8 cellular contexts compared by ENCODE assay signal in the genomic region with DNA sequence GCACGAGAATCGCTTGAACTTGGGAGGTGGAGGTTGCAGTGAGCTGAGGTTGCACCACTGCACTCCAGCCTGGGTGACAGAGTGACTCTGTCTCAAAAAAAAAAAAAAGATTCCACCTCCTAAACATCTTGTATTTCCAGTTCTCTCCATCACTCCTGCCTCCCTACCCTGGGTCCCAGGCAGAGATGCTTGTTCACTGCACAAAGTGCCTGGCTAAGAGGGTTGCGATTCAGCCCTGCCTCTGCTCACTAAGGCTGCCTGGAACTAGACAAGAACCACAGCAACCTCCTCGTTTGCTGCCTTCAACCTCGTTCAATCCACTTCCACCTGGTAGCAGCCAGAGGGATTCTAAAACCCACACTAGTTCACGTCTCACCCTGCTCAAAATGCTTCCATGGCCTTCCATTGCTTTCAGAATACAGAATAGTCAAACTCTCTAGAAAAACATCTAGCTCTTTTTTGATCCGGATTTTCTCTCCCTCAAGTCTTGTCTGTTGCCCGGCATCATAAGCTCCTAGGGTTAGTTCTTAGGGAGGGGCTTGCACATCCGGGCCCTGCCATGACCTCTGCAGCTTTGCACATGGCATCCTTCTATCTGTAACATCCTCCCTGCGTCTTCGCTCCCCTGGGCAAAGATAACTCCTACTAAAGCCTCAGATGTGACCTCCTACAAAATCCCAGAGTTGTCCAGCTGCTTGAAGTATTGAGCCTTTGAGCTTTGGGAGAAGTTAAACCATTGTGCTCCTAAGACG. TPM values are rescaled to one million over a fixed set of nuclear protein-coding genes. Genes with fewer than 3 reads are reported as not detected.
DNase-seq lines count a peak whose midpoint lies in the region; ATAC-seq lines count a peak whose summit lies in the region.

No MANE protein-coding gene starts in this region.

- DNase-seq in activated T-cell treated with anti-CD3 and anti-CD28 coated beads, Interleukin-2, amount 50 U/mL, for 72 hours = no peak
- DNase-seq in activated T-cell treated with anti-CD3 and anti-CD28 coated beads, Interleukin-2, amount 50 U/mL, for 48 hours = no peak
- DNase-seq in NCI-H82 treated with DMSO at 0.1 percent for 48 hours (lab: John Stamatoyannopoulos, UW; ENCODE audit: unreplicated experiment) (peak; percentile 74), NCI-H187 treated with DMSO at 0.1 percent for 48 hours (lab: John Stamatoyannopoulos, UW) (no peak), caudate nucleus (lab: John Stamatoyannopoulos, UW) (no peak)
- DNase-seq in stimulated activated effector memory CD8-positive, alpha-beta T cell treated with anti-CD3 and anti-CD28 coated beads, Interleukin-12 subunit alpha, Interleukin-12 subunit beta, amount 100 ng/mL, for 72 hours (ENCODE audit: low spot score in 2 of 2) = no peak

- peaks cover 47% of the 10 kb centered on the region for H3K4me1 Mint-ChIP-seq in activated T-cell treated with anti-CD3 and anti-CD28 coated beads, Interleukin-2, amount 50 U/mL, for 72 hours (ENCODE audit: low read depth)
- peaks cover 24% of the 10 kb centered on the region for H3K4me1 Mint-ChIP-seq in dendritic cell treated with granulocyte-macrophage colony-stimulating factor and Interleukin-4, amounts not matched to agents 40 ng/mL and 50 ng/mL, for 4 days (ENCODE audit: low read depth)
- peaks cover 29% of the 10 kb centered on the region for H3K4me1 Mint-ChIP-seq in stimulated activated effector memory CD8-positive, alpha-beta T cell treated with anti-CD3 and anti-CD28 coated beads, Interleukin-12 subunit alpha, Interleukin-12 subunit beta, amount 100 ng/mL, for 72 hours

- intact Hi-C loops in dendritic cell treated with granulocyte-macrophage colony-stimulating factor and Interleukin-4, amounts not matched to agents 40 ng/mL and 50 ng/mL, for 4 days (cut with micrococcal nuclease) = loop anchor here (5.0 kb wide), 1 partner anchor 455 kb away; the partner anchor contains the start of gene SEC61A1

- H3K27ac Mint-ChIP-seq in activated T-cell treated with anti-CD3 and anti-CD28 coated beads, Interleukin-2, amount 50 U/mL, for 72 hours = peak overlapping the region; percentile 68
- peak overlapping the region; percentile 84 for H3K27ac Mint-ChIP-seq in dendritic cell treated with granulocyte-macrophage colony-stimulating factor and Interleukin-4, amounts not matched to agents 40 ng/mL and 50 ng/mL, for 4 days
- peak overlapping the region; percentile 90 for H3K27ac Mint-ChIP-seq in stimulated activated effector memory CD8-positive, alpha-beta T cell treated with anti-CD3 and anti-CD28 coated beads, Interleukin-12 subunit alpha, Interleukin-12 subunit beta, amount 100 ng/mL, for 72 hours

- no peak for ATAC-seq in activated T-cell treated with anti-CD3 and anti-CD28 coated beads, Interleukin-2, amount 50 U/mL, for 72 hours (replicated peaks in 1 of 2)
- no peak for ATAC-seq in stimulated activated effector memory CD8-positive, alpha-beta T cell treated with anti-CD3 and anti-CD28 coated beads, Interleukin-12 subunit alpha, Interleukin-12 subunit beta, amount 100 ng/mL, for 72 hours
- no peak for ATAC-seq in HG03520 (IDR thresholded peaks at IDR 0.05; ENCODE audit: unreplicated experiment)

- H3K4me3 Mint-ChIP-seq in activated T-cell treated with anti-CD3 and anti-CD28 coated beads, Interleukin-2, amount 50 U/mL, for 72 hours = peak overlapping the region; percentile 87 to 92
- no peak overlapping the region for H3K4me3 Mint-ChIP-seq in dendritic cell treated with granulocyte-macrophage colony-stimulating factor and Interleukin-4, amounts not matched to agents 40 ng/mL and 50 ng/mL, for 4 days
- H3K4me3 Mint-ChIP-seq in stimulated activated effector memory CD8-positive, alpha-beta T cell treated with anti-CD3 and anti-CD28 coated beads, Interleukin-12 subunit alpha, Interleukin-12 subunit beta, amount 100 ng/mL, for 72 hours = peak overlapping the region; percentile 78

- H3K27me3 Mint-ChIP-seq in activated T-cell treated with anti-CD3 and anti-CD28 coated beads, Interleukin-2, amount 50 U/mL, for 72 hours (ENCODE audit: low read depth) = no peaks in the 10 kb centered on the region
- no peaks in the 10 kb centered on the region for H3K27me3 Mint-ChIP-seq in dendritic cell treated with granulocyte-macrophage colony-stimulating factor and Interleukin-4, amounts not matched to agents 40 ng/mL and 50 ng/mL, for 4 days

- no peak overlapping the region for H3K27ac ChIP-seq in caudate nucleus (ENCODE audit: low read depth, low read length)

- H3K9me3 Mint-ChIP-seq in activated T-cell treated with anti-CD3 and anti-CD28 coated beads, Interleukin-2, amount 50 U/mL, for 72 hours = no peaks in the 10 kb centered on the region
- no peaks in the 10 kb centered on the region for H3K9me3 Mint-ChIP-seq in dendritic cell treated with granulocyte-macrophage colony-stimulating factor and Interleukin-4, amounts not matched to agents 40 ng/mL and 50 ng/mL, for 4 days
- H3K9me3 Mint-ChIP-seq in stimulated activated effector memory CD8-positive, alpha-beta T cell treated with anti-CD3 and anti-CD28 coated beads, Interleukin-12 subunit alpha, Interleukin-12 subunit beta, amount 100 ng/mL, for 72 hours = no peaks in the 10 kb centered on the region

- H3K36me3 Mint-ChIP-seq in activated T-cell treated with anti-CD3 and anti-CD28 coated beads, Interleukin-2, amount 50 U/mL, for 72 hours (ENCODE audit: insufficient read depth in 2 of 2) = peaks cover 7 to 21% of the 10 kb centered on the region in 2 donors
- H3K36me3 Mint-ChIP-seq in dendritic cell treated with granulocyte-macrophage colony-stimulating factor and Interleukin-4, amounts not matched to agents 40 ng/mL and 50 ng/mL, for 4 days (ENCODE audit: low read depth) = peaks cover 10% of the 10 kb centered on the region
- H3K36me3 Mint-ChIP-seq in stimulated activated effector memory CD8-positive, alpha-beta T cell treated with anti-CD3 and anti-CD28 coated beads, Interleukin-12 subunit alpha, Interleukin-12 subunit beta, amount 100 ng/mL, for 72 hours = peaks cover 45% of the 10 kb centered on the region

RNA-seq across cellular contexts. Expression of gene MCM2, which starts 1.0 kb away (rescaled TPM):
- 100 to 1,000 TPM; 122 to 219 TPM for total RNA-seq in activated T-cell treated with anti-CD3 and anti-CD28 coated beads, Interleukin-2, amount 50 U/mL, for 72 hours

RNA-seq across cellular contexts. Expression of gene TPRA1, which starts 6.7 kb away (rescaled TPM):
- total RNA-seq in activated T-cell treated with anti-CD3 and anti-CD28 coated beads, Interleukin-2, amount 50 U/mL, for 72 hours = 10 to 100 TPM; 31.1 to 39.0 TPM

RNA-seq across cellular contexts. Expression of gene PODXL2, which starts 31.8 kb away (rescaled TPM):
- 1 to 10 TPM in 1 of 2 donors, under 1 TPM in 1; 0.14 to 1.4 TPM for total RNA-seq in activated T-cell treated with anti-CD3 and anti-CD28 coated beads, Interleukin-2, amount 50 U/mL, for 72 hours
